1 cellular context compared by ENCODE assay signal in genomic region chr5:64939772-64940510, GRCh38.
TF ChIP-seq lines count a peak whose summit lies in the region.

No MANE protein-coding gene starts in this region.

TF ChIP-seq in H1, 55 proteins besides CTCF, POLR2A, EP300 and RAD21 (continued from another document):
- TF ChIP-seq RNF2 (IDR thresholded peaks at IDR 0.05; ENCODE audit: borderline replicate concordance, low read depth, low read length, missing control alignments, poor library complexity, severe bottlenecking) (no peak), CHD1 (IDR thresholded peaks at IDR 0.05; ENCODE audit: low read depth, low read length) (no peak), NRF1 (IDR thresholded peaks at IDR 0.05; ENCODE audit: low read depth, low read length) (no peak)
